In the genomic region with DNA sequence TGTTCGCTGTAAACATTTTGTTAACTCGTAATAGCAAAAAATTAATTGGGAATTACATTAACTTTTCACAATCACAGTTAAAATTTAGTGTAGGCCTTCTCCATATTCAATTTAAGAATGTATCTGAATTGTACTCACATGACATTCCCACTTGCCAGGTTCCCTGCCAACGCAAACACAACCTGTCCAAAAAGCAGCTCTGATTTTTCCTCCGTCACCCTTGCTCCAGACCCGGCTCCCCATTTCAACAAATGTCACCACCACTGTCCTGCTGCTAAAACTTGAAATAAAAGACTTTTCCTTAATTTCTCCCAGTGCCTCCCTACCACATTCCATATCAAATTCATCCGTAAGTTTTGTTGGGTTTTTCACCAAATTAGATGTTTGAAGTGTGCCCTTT, we compare ENCODE assay signal across 3 cellular contexts.
TF ChIP-seq lines count a peak whose summit lies in the region.

No MANE protein-coding gene starts in this region.

TF ChIP-seq in liver, 16 proteins besides CTCF, POLR2A, EP300 and RAD21:
- no peak for TF ChIP-seq NR2F2 (IDR thresholded peaks at IDR 0.05)
- peak; percentile 53 for TF ChIP-seq SP1 (IDR thresholded peaks at IDR 0.05)
- TF ChIP-seq YY1 (IDR thresholded peaks at IDR 0.05) = peak; percentile 33
- no peak for TF ChIP-seq JUND (IDR thresholded peaks at IDR 0.05)
- no peak for TF ChIP-seq TAF1 (conservative IDR thresholded peaks at IDR 0.05)
- TF ChIP-seq GABPA (IDR thresholded peaks at IDR 0.05 in 1 of 2, conservative IDR thresholded peaks at IDR 0.05 in 1 of 2) = no peak
- no peak for TF ChIP-seq ZBTB33 (IDR thresholded peaks at IDR 0.05)
- no peak for TF ChIP-seq FOXA1 (IDR thresholded peaks at IDR 0.05)
- no peak for TF ChIP-seq HNF4G (IDR thresholded peaks at IDR 0.05)
- TF ChIP-seq, protein P1, sequence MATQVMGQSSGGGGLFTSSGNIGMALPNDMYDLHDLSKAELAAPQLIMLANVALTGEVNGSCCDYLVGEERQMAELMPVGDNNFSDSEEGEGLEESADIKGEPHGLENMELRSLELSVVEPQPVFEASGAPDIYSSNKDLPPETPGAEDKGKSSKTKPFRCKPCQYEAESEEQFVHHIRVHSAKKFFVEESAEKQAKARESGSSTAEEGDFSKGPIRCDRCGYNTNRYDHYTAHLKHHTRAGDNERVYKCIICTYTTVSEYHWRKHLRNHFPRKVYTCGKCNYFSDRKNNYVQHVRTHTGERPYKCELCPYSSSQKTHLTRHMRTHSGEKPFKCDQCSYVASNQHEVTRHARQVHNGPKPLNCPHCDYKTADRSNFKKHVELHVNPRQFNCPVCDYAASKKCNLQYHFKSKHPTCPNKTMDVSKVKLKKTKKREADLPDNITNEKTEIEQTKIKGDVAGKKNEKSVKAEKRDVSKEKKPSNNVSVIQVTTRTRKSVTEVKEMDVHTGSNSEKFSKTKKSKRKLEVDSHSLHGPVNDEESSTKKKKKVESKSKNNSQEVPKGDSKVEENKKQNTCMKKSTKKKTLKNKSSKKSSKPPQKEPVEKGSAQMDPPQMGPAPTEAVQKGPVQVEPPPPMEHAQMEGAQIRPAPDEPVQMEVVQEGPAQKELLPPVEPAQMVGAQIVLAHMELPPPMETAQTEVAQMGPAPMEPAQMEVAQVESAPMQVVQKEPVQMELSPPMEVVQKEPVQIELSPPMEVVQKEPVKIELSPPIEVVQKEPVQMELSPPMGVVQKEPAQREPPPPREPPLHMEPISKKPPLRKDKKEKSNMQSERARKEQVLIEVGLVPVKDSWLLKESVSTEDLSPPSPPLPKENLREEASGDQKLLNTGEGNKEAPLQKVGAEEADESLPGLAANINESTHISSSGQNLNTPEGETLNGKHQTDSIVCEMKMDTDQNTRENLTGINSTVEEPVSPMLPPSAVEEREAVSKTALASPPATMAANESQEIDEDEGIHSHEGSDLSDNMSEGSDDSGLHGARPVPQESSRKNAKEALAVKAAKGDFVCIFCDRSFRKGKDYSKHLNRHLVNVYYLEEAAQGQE (IDR thresholded peaks at IDR 0.05) = peak; percentile 44
- no peak for TF ChIP-seq MAX (IDR thresholded peaks at IDR 0.05)
- peak in 1 of 2 donors; percentile 51 for TF ChIP-seq RXRA (IDR thresholded peaks at IDR 0.05)
- TF ChIP-seq, protein P2, sequence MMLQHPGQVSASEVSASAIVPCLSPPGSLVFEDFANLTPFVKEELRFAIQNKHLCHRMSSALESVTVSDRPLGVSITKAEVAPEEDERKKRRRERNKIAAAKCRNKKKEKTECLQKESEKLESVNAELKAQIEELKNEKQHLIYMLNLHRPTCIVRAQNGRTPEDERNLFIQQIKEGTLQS (IDR thresholded peaks at IDR 0.05) = no peak
- peak; percentile 29 to 45 for TF ChIP-seq HNF4A (conservative IDR thresholded peaks at IDR 0.05)
- no peak for TF ChIP-seq FOXA2 (IDR thresholded peaks at IDR 0.05)
- no peak for TF ChIP-seq EGR1 (IDR thresholded peaks at IDR 0.05; ENCODE audit: low read depth in 2 of 2)

TF ChIP-seq in HepG2, 621 proteins besides CTCF, POLR2A, EP300 and RAD21 (continues in another document):
- no peak for TF ChIP-seq ZNF513 (CRISPR knock-in tag; conservative IDR thresholded peaks at IDR 0.05)
- no peak for TF ChIP-seq ZNF264 (CRISPR knock-in tag; IDR thresholded peaks at IDR 0.05)
- TF ChIP-seq ZNF30 (CRISPR knock-in tag; IDR thresholded peaks at IDR 0.05) = no peak
- TF ChIP-seq, protein P3, sequence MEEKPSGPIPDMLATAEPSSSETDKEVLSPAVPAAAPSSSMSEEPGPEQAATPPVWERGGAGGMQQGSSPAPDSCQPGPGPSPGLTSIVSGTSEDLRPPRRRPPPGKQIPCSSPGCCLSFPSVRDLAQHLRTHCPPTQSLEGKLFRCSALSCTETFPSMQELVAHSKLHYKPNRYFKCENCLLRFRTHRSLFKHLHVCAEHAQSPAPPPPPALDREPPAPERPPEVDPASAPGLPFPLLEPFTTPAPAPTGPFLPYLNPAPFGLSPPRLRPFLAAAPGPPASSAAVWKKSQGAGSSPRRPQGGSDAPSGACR (CRISPR knock-in tag; IDR thresholded peaks at IDR 0.05) = no peak
- TF ChIP-seq, protein P4, sequence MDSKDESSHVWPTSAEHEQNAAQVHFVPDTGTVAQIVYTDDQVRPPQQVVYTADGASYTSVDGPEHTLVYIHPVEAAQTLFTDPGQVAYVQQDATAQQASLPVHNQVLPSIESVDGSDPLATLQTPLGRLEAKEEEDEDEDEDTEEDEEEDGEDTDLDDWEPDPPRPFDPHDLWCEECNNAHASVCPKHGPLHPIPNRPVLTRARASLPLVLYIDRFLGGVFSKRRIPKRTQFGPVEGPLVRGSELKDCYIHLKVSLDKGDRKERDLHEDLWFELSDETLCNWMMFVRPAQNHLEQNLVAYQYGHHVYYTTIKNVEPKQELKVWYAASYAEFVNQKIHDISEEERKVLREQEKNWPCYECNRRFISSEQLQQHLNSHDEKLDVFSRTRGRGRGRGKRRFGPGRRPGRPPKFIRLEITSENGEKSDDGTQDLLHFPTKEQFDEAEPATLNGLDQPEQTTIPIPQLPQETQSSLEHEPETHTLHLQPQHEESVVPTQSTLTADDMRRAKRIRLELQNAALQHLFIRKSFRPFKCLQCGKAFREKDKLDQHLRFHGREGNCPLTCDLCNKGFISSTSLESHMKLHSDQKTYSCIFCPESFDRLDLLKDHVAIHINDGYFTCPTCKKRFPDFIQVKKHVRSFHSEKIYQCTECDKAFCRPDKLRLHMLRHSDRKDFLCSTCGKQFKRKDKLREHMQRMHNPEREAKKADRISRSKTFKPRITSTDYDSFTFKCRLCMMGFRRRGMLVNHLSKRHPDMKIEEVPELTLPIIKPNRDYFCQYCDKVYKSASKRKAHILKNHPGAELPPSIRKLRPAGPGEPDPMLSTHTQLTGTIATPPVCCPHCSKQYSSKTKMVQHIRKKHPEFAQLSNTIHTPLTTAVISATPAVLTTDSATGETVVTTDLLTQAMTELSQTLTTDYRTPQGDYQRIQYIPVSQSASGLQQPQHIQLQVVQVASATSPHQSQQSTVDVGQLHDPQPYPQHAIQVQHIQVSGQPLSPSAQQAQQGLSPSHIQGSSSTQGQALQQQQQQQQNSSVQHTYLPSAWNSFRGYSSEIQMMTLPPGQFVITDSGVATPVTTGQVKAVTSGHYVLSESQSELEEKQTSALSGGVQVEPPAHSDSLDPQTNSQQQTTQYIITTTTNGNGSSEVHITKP (CRISPR knock-in tag; IDR thresholded peaks at IDR 0.05; ENCODE audit: low read depth) = no peak
- no peak for TF ChIP-seq ZNF101 (CRISPR knock-in tag; IDR thresholded peaks at IDR 0.05; ENCODE audit: borderline replicate concordance, low read depth)
- no peak for TF ChIP-seq MLX (CRISPR knock-in tag; IDR thresholded peaks at IDR 0.05)
- TF ChIP-seq KDM3A (CRISPR knock-in tag; IDR thresholded peaks at IDR 0.05; ENCODE audit: low read depth) = no peak
- no peak for TF ChIP-seq ZNF367 (CRISPR knock-in tag; IDR thresholded peaks at IDR 0.05; ENCODE audit: borderline replicate concordance)
- TF ChIP-seq, protein P5, sequence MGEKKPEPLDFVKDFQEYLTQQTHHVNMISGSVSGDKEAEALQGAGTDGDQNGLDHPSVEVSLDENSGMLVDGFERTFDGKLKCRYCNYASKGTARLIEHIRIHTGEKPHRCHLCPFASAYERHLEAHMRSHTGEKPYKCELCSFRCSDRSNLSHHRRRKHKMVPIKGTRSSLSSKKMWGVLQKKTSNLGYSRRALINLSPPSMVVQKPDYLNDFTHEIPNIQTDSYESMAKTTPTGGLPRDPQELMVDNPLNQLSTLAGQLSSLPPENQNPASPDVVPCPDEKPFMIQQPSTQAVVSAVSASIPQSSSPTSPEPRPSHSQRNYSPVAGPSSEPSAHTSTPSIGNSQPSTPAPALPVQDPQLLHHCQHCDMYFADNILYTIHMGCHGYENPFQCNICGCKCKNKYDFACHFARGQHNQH (CRISPR knock-in tag; IDR thresholded peaks at IDR 0.05) = no peak

TF ChIP-seq in GM12878, 131 proteins besides CTCF, POLR2A, EP300 and RAD21 (continues in another document):
- no peak for TF ChIP-seq NBN (IDR thresholded peaks at IDR 0.05)
- no peak for TF ChIP-seq FOS (IDR thresholded peaks at IDR 0.05; ENCODE audit: borderline replicate concordance, extremely low read depth, insufficient read length)
- TF ChIP-seq WRNIP1 (IDR thresholded peaks at IDR 0.05; ENCODE audit: borderline replicate concordance, low read depth, low read length) = no peak
- no peak for TF ChIP-seq ZNF207 (IDR thresholded peaks at IDR 0.05; ENCODE audit: borderline replicate concordance)
- TF ChIP-seq, protein P6, sequence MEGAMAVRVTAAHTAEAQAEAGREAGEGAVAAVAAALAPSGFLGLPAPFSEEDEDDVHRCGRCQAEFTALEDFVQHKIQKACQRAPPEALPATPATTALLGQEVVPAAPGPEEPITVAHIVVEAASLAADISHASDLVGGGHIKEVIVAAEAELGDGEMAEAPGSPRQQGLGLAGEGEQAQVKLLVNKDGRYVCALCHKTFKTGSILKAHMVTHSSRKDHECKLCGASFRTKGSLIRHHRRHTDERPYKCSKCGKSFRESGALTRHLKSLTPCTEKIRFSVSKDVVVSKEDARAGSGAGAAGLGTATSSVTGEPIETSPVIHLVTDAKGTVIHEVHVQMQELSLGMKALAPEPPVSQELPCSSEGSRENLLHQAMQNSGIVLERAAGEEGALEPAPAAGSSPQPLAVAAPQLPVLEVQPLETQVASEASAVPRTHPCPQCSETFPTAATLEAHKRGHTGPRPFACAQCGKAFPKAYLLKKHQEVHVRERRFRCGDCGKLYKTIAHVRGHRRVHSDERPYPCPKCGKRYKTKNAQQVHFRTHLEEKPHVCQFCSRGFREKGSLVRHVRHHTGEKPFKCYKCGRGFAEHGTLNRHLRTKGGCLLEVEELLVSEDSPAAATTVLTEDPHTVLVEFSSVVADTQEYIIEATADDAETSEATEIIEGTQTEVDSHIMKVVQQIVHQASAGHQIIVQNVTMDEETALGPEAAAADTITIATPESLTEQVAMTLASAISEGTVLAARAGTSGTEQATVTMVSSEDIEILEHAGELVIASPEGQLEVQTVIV (IDR thresholded peaks at IDR 0.05; ENCODE audit: borderline replicate concordance, partially characterized antibody) = no peak
- no peak for TF ChIP-seq ZBTB33 (IDR thresholded peaks at IDR 0.05)
- TF ChIP-seq GATAD2B (conservative IDR thresholded peaks at IDR 0.05; ENCODE audit: low read depth) = no peak
- TF ChIP-seq SREBF1 (IDR thresholded peaks at IDR 0.05; ENCODE audit: low read length) = no peak
- no peak for TF ChIP-seq USF1 (IDR thresholded peaks at IDR 0.05; ENCODE audit: borderline replicate concordance, extremely low read length, insufficient read depth, low read depth, low read length)
- TF ChIP-seq NFIC (IDR thresholded peaks at IDR 0.05; ENCODE audit: low read depth, low read length) = no peak
- no peak for TF ChIP-seq RELB (IDR thresholded peaks at IDR 0.05; ENCODE audit: low read depth)
- TF ChIP-seq, protein P7, sequence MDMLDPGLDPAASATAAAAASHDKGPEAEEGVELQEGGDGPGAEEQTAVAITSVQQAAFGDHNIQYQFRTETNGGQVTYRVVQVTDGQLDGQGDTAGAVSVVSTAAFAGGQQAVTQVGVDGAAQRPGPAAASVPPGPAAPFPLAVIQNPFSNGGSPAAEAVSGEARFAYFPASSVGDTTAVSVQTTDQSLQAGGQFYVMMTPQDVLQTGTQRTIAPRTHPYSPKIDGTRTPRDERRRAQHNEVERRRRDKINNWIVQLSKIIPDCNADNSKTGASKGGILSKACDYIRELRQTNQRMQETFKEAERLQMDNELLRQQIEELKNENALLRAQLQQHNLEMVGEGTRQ (IDR thresholded peaks at IDR 0.05; ENCODE audit: borderline replicate concordance, low read depth, low read length) = no peak
